ENCODE assay signal across 26 cellular contexts in the genomic region with DNA sequence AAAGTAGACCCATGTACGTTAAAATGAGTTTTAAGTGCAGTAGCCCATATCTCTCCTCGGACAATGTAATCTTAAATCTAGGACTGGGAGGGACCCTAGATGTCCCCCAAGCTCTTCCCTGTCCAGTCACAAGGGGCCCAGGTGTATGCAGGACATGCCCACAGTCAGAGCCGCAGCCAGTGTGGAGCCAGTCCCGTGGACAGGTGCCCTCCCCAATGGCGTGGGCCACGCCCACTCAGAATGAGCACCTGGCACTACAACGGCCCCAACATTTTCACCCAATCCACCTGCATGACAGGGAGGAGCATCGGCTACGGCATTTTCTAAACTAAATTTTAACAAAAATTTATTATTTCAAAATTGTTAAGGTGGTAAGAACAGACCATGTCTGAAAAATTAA.
"Had no signal": no experiment of that assay in that cellular context is flagged by ENCODE, and none has a peak within 500 bp of the region (broad histone marks: within the 10 kb centered on the region; RNA-seq: fewer than 3 reads in every experiment).

No MANE protein-coding gene starts in this region.

- H3K4me3 ChIP-seq: adrenal gland, body of pancreas, colonic mucosa had no signal

- H3K27ac ChIP-seq: adrenal gland, body of pancreas, colonic mucosa had no signal

- H3K36me3 ChIP-seq: adrenal gland, colonic mucosa had no signal

- H3K4me1 ChIP-seq: adrenal gland, body of pancreas, colonic mucosa had no signal

- H3K27me3 Mint-ChIP-seq: activated CD4-positive, alpha-beta memory T cell treated with anti-CD3 and anti-CD28 coated beads, Interleukin-2, amount 10 ng/mL, durations not matched to agents 7 days and 5 days; activated CD4-positive, alpha-beta T cell treated with anti-CD3 and anti-CD28 coated beads for 36 hours; activated CD4-positive, alpha-beta T cell treated with anti-CD3 and anti-CD28 coated beads, Interleukin-2, amount 10 ng/mL, durations not matched to agents 24 days and 14 days; activated naive CD4-positive, alpha-beta T cell treated with anti-CD3 and anti-CD28 coated beads, Interleukin-2, amount 50 U/mL, for 24 hours; activated naive CD8-positive, alpha-beta T cell treated with anti-CD3 and anti-CD28 coated beads for 36 hours; activated naive CD8-positive, alpha-beta T cell treated with anti-CD3 and anti-CD28 coated beads, Interleukin-2, amount 50 U/mL, for 24 hours; T-helper 17 cell had no signal

- DNase-seq: activated CD4-positive, alpha-beta T cell treated with anti-CD3 and anti-CD28 coated beads for 36 hours; activated CD4-positive, alpha-beta T cell treated with anti-CD3 and anti-CD28 coated beads, Interleukin-2, amount 10 ng/mL, durations not matched to agents 24 days and 14 days; activated CD4-positive, alpha-beta T cell treated with anti-CD3 and anti-CD28 coated beads, Interleukin-2, amount 50 U/mL, for 4 hours; activated CD4-positive, CD25-positive, alpha-beta regulatory T cell; activated CD4-positive, CD25-positive, alpha-beta regulatory T cell treated with anti-CD3 and anti-CD28 coated beads, Interleukin-2, amount 50 U/mL, for 72 hours; activated effector memory CD4-positive, alpha-beta T cell treated with anti-CD3 and anti-CD28 coated beads, Interleukin-2, amount 50 U/mL, for 16 hours; activated naive CD4-positive, alpha-beta T cell treated with anti-CD3 and anti-CD28 coated beads for 36 hours; activated naive CD8-positive, alpha-beta T cell treated with anti-CD3 and anti-CD28 coated beads for 36 hours; activated naive CD8-positive, alpha-beta T cell treated with anti-CD3 and anti-CD28 coated beads, Interleukin-2, amount 50 U/mL, for 24 hours; activated T-cell treated with anti-CD3 and anti-CD28 coated beads, Interleukin-2, amount 50 U/mL, for 1 hour; activated T-cell treated with anti-CD3 and anti-CD28 coated beads, Interleukin-2, amount 50 U/mL, for 48 hours; adrenal gland; amygdala; body of pancreas; colonic mucosa; effector memory CD4-positive, alpha-beta T cell; endodermal cell; foreskin fibroblast; T-helper 1 cell; T-helper 17 cell; T1000 had no signal

- H3K4me3 Mint-ChIP-seq: activated CD4-positive, alpha-beta memory T cell treated with anti-CD3 and anti-CD28 coated beads, Interleukin-2, amount 10 ng/mL, durations not matched to agents 7 days and 5 days; activated CD4-positive, alpha-beta T cell treated with anti-CD3 and anti-CD28 coated beads for 36 hours; activated CD4-positive, alpha-beta T cell treated with anti-CD3 and anti-CD28 coated beads, Interleukin-2, amount 10 ng/mL, durations not matched to agents 24 days and 14 days; activated naive CD4-positive, alpha-beta T cell treated with anti-CD3 and anti-CD28 coated beads for 36 hours; activated naive CD4-positive, alpha-beta T cell treated with anti-CD3 and anti-CD28 coated beads, Interleukin-2, amount 50 U/mL, for 24 hours; activated naive CD8-positive, alpha-beta T cell treated with anti-CD3 and anti-CD28 coated beads for 36 hours; activated naive CD8-positive, alpha-beta T cell treated with anti-CD3 and anti-CD28 coated beads, Interleukin-2, amount 50 U/mL, for 24 hours; activated T-helper 1 cell treated with anti-CD3 and anti-CD28 coated beads, Interleukin-12 subunit alpha, Interleukin-12 subunit beta, Interleukin-2, Interleukin-4 antibody, amounts not matched to agents 30 ng/mL and 10 ng/mL and 1 ng/mL, durations not matched to agents 14 hours and 24 hours and 36 hours; endodermal cell; T-helper 17 cell; T-helper 2 cell treated with Interferon-gamma antibody and Interleukin-4, amounts not matched to agents 5 μg/mL and 100 μg/mL, for 36 hours had no signal

- H3K9me3 Mint-ChIP-seq: activated CD4-positive, alpha-beta memory T cell treated with anti-CD3 and anti-CD28 coated beads, Interleukin-2, amount 10 ng/mL, durations not matched to agents 7 days and 5 days; activated CD4-positive, alpha-beta T cell treated with anti-CD3 and anti-CD28 coated beads, Interleukin-2, amount 10 ng/mL, durations not matched to agents 24 days and 14 days; activated naive CD4-positive, alpha-beta T cell treated with anti-CD3 and anti-CD28 coated beads for 36 hours; activated naive CD4-positive, alpha-beta T cell treated with anti-CD3 and anti-CD28 coated beads, Interleukin-2, amount 50 U/mL, for 24 hours; activated naive CD8-positive, alpha-beta T cell treated with anti-CD3 and anti-CD28 coated beads for 36 hours; activated naive CD8-positive, alpha-beta T cell treated with anti-CD3 and anti-CD28 coated beads, Interleukin-2, amount 50 U/mL, for 24 hours; activated T-helper 1 cell treated with anti-CD3 and anti-CD28 coated beads, Interleukin-12 subunit alpha, Interleukin-12 subunit beta, Interleukin-2, Interleukin-4 antibody, amounts not matched to agents 30 ng/mL and 10 ng/mL and 1 ng/mL, durations not matched to agents 14 hours and 24 hours and 36 hours; activated T-helper 2 cell treated with anti-CD3 and anti-CD28 coated beads, Interferon-gamma antibody, Interleukin-2, Interleukin-4, amounts not matched to agents 10 μg/mL and 5 μg/mL and 100 μg/mL, durations not matched to agents 14 hours and 24 hours and 36 hours; T-helper 2 cell treated with Interferon-gamma antibody and Interleukin-4, amounts not matched to agents 5 μg/mL and 100 μg/mL, for 36 hours had no signal

- H3K9me3 ChIP-seq: adrenal gland, body of pancreas, colonic mucosa had no signal

- H3K27me3 ChIP-seq: adrenal gland, body of pancreas, colonic mucosa had no signal

- H3K36me3 Mint-ChIP-seq: activated naive CD8-positive, alpha-beta T cell treated with anti-CD3 and anti-CD28 coated beads for 36 hours had no signal

- H3K4me1 Mint-ChIP-seq: activated CD4-positive, alpha-beta memory T cell treated with anti-CD3 and anti-CD28 coated beads, Interleukin-2, amount 10 ng/mL, durations not matched to agents 7 days and 5 days; activated CD4-positive, alpha-beta T cell treated with anti-CD3 and anti-CD28 coated beads for 36 hours; activated CD4-positive, alpha-beta T cell treated with anti-CD3 and anti-CD28 coated beads, Interleukin-2, amount 10 ng/mL, durations not matched to agents 24 days and 14 days; activated naive CD4-positive, alpha-beta T cell treated with anti-CD3 and anti-CD28 coated beads, Interleukin-2, amount 50 U/mL, for 24 hours; activated naive CD8-positive, alpha-beta T cell treated with anti-CD3 and anti-CD28 coated beads for 36 hours; activated naive CD8-positive, alpha-beta T cell treated with anti-CD3 and anti-CD28 coated beads, Interleukin-2, amount 50 U/mL, for 24 hours; T-helper 17 cell had no signal

- H3K27ac Mint-ChIP-seq: activated CD4-positive, alpha-beta memory T cell treated with anti-CD3 and anti-CD28 coated beads, Interleukin-2, amount 10 ng/mL, durations not matched to agents 7 days and 5 days; activated CD4-positive, alpha-beta T cell treated with anti-CD3 and anti-CD28 coated beads for 36 hours; activated CD4-positive, alpha-beta T cell treated with anti-CD3 and anti-CD28 coated beads, Interleukin-2, amount 10 ng/mL, durations not matched to agents 24 days and 14 days; activated naive CD4-positive, alpha-beta T cell treated with anti-CD3 and anti-CD28 coated beads for 36 hours; activated naive CD4-positive, alpha-beta T cell treated with anti-CD3 and anti-CD28 coated beads, Interleukin-2, amount 50 U/mL, for 24 hours; activated naive CD8-positive, alpha-beta T cell treated with anti-CD3 and anti-CD28 coated beads for 36 hours; activated naive CD8-positive, alpha-beta T cell treated with anti-CD3 and anti-CD28 coated beads, Interleukin-2, amount 50 U/mL, for 24 hours; activated T-helper 1 cell treated with anti-CD3 and anti-CD28 coated beads, Interleukin-12 subunit alpha, Interleukin-12 subunit beta, Interleukin-2, Interleukin-4 antibody, amounts not matched to agents 30 ng/mL and 10 ng/mL and 1 ng/mL, durations not matched to agents 14 hours and 24 hours and 36 hours; activated T-helper 2 cell treated with anti-CD3 and anti-CD28 coated beads, Interferon-gamma antibody, Interleukin-2, Interleukin-4, amounts not matched to agents 10 μg/mL and 5 μg/mL and 100 μg/mL, durations not matched to agents 14 hours and 24 hours and 36 hours; endodermal cell; T-helper 17 cell; T-helper 2 cell treated with Interferon-gamma antibody and Interleukin-4, amounts not matched to agents 5 μg/mL and 100 μg/mL, for 36 hours had no signal
